Comparison of ENCODE assay signal across 15 cellular contexts in the genomic region with DNA sequence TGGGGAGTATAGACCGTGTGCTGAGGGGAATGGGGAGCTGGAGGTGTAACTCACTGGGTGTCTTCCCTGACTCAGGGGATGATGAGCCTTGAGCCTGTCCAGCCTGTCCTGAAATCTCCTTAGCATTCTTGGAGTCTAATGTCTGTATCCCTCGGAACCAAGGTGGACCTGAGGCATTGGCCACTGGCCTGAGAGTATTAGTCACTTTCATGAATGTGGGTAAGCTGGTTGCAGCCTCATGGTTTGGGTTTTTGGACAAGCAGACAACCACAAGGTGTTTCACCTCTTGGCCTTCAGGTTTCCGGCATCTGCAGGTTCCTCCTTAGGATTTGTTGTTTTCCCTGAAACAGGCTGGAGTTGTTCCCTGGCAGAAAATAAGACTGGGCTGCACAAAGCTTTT.
A peak's percentile ranks its signal among the peaks of the same experiment; 100 is the strongest.
DNase-seq lines count a peak whose midpoint lies in the region; ATAC-seq and TF ChIP-seq lines count a peak whose summit lies in the region.
"Had no signal": no experiment of that assay in that cellular context is flagged by ENCODE, and none has a peak within 500 bp of the region (broad histone marks: within the 10 kb centered on the region; RNA-seq: fewer than 3 reads in every experiment).

No MANE protein-coding gene starts in this region.

- H3K9me2 ChIP-seq in PC-3 (replicated peaks; ENCODE audit: low read length), result no peaks in the 10 kb centered on the region

- no peaks in the 10 kb centered on the region for H3K36me3 ChIP-seq in PC-3 (ENCODE audit: low read depth, low read length)
- H3K36me3 ChIP-seq: HAP-1 had no signal

- POLR2A ChIA-PET in PC-3 (lab: Charles Lee; ENCODE audit: unreplicated experiment), result no interaction called here

- no peaks in the 10 kb centered on the region for H3K27me3 Mint-ChIP-seq in activated naive CD4-positive, alpha-beta T cell treated with anti-CD3 and anti-CD28 coated beads, Interleukin-2, amount 50 U/mL, for 24 hours
- H3K27me3 Mint-ChIP-seq in memory B cell, result no peaks in the 10 kb centered on the region

- no peaks in the 10 kb centered on the region for H3K79me2 ChIP-seq in PC-3 (ENCODE audit: low read length)

- CTCF ChIA-PET in PC-3 (lab: Charles Lee), result no interaction called here

- DNase-seq in activated naive CD4-positive, alpha-beta T cell (lab: John Stamatoyannopoulos, UW), result no peak
- DNase-seq in PC-3 (peak; percentile 79), memory B cell (ENCODE audit: low spot score in 2 of 2) (no peak), SK-N-DZ (ENCODE audit: low spot score) (no peak), HCEC 1CT (no peak)
- DNase-seq: Caco-2; CD8-positive, alpha-beta memory T cell; DND-41; GF-D8; HFFc6 had no signal

- no peak overlapping the region for H3K9ac ChIP-seq in PC-3 (ENCODE audit: low read length)

- H3K4me2 ChIP-seq in PC-3 (ENCODE audit: low read length), result peak overlapping the region; percentile 37

- no peaks in the 10 kb centered on the region for H3F3A ChIP-seq in PC-3 (ENCODE audit: low read length, unreplicated experiment)

- H3K27ac Mint-ChIP-seq in activated naive CD4-positive, alpha-beta T cell treated with anti-CD3 and anti-CD28 coated beads, Interleukin-2, amount 50 U/mL, for 24 hours, result peak overlapping the region; percentile 52
- peak overlapping the region; percentile 32 for H3K27ac Mint-ChIP-seq in memory B cell
- H3K27ac Mint-ChIP-seq: HFFc6 had no signal

- TF ChIP-seq CTCF in PC-3 (conservative IDR thresholded peaks at IDR 0.05; ENCODE audit: low read depth, low read length), result no peak

- H2AFZ ChIP-seq in PC-3 (ENCODE audit: low read length), result no peak overlapping the region

- H3K9me3 Mint-ChIP-seq in activated naive CD4-positive, alpha-beta T cell treated with anti-CD3 and anti-CD28 coated beads, Interleukin-2, amount 50 U/mL, for 24 hours, result peaks cover 4% of the 10 kb centered on the region
- H3K9me3 Mint-ChIP-seq in memory B cell, result peaks cover 4% of the 10 kb centered on the region
- H3K9me3 Mint-ChIP-seq: CD8-positive, alpha-beta memory T cell; HFFc6 had no signal

- peaks cover 15% of the 10 kb centered on the region for H3K4me1 ChIP-seq in PC-3 (ENCODE audit: insufficient read depth, low read length)
- H3K4me1 ChIP-seq: Caco-2 had no signal

- BruUV-seq in PC-3 (replicated peaks; lab: Mats Ljungman, UMichigan), result no TSS peak

- ATAC-seq in PC-3, result peak; percentile 35
- ATAC-seq in memory B cell (ENCODE audit: low read depth), result no peak
- ATAC-seq in HG02840 (IDR thresholded peaks at IDR 0.05; ENCODE audit: low FRiP score, unreplicated experiment), result no peak

- H3K4me1 Mint-ChIP-seq in activated naive CD4-positive, alpha-beta T cell treated with anti-CD3 and anti-CD28 coated beads, Interleukin-2, amount 50 U/mL, for 24 hours, result no peaks in the 10 kb centered on the region
- H3K4me1 Mint-ChIP-seq in memory B cell, result peaks cover 46% of the 10 kb centered on the region

- H3K4me3 ChIP-seq in PC-3 (ENCODE audit: low read length), result no peak overlapping the region
- H3K4me3 ChIP-seq: HAP-1 had no signal

- H3K27ac ChIP-seq in PC-3 (ENCODE audit: low read length), result no peak overlapping the region
- H3K27ac ChIP-seq: 22Rv1, HL-60 had no signal

- intact Hi-C loops in PC-3 (cut with micrococcal nuclease), result no loop called here

- no peak overlapping the region for H3K4me3 Mint-ChIP-seq in activated naive CD4-positive, alpha-beta T cell treated with anti-CD3 and anti-CD28 coated beads, Interleukin-2, amount 50 U/mL, for 24 hours
- H3K4me3 Mint-ChIP-seq in memory B cell, result no peak overlapping the region
- H3K4me3 Mint-ChIP-seq: CD8-positive, alpha-beta memory T cell; HFFc6 had no signal

- H3K9me3 ChIP-seq in PC-3 (ENCODE audit: low read length), result no peaks in the 10 kb centered on the region
- H3K9me3 ChIP-seq: Caco-2, HAP-1 had no signal

- H3K27me3 ChIP-seq in PC-3 (ENCODE audit: low read length), result no peaks in the 10 kb centered on the region

- H3K36me3 Mint-ChIP-seq in activated naive CD4-positive, alpha-beta T cell treated with anti-CD3 and anti-CD28 coated beads, Interleukin-2, amount 50 U/mL, for 24 hours, result peaks cover 5% of the 10 kb centered on the region
- H3K36me3 Mint-ChIP-seq in memory B cell, result peaks cover 22% of the 10 kb centered on the region

- no peaks in the 10 kb centered on the region for H4K20me1 ChIP-seq in PC-3 (ENCODE audit: low read length)
